ENCODE assay signal across 35 cellular contexts in the genomic region with DNA sequence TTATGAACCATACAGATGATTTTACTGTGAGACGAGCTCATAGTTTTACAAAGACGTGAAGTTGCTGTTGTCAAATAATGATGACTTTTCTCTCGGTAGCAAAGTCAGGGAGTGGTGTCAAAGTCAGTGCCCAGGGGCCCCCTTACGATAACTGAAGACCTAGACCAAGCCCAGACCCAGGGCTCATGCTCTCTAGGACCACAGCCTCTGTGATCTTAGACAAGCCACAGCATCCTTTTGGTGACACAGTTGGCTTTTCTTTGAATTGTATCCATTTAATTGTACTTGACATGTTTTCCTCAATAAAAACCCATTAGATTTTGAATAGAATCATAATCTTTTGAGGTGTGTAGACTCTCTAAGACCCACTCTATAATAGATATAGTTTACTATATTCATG. TPM values are rescaled to one million over a fixed set of nuclear protein-coding genes. Genes with fewer than 3 reads are reported as not detected.
"Had no signal": no experiment of that assay in that cellular context is flagged by ENCODE, and none has a peak within 500 bp of the region (broad histone marks: within the 10 kb centered on the region; RNA-seq: fewer than 3 reads in every experiment).

No MANE protein-coding gene starts in this region.

- H3K9me3 Mint-ChIP-seq: activated naive CD4-positive, alpha-beta T cell treated with anti-CD3 and anti-CD28 coated beads for 36 hours; activated naive CD4-positive, alpha-beta T cell treated with anti-CD3 and anti-CD28 coated beads, Interleukin-2, amount 10 ng/mL, durations not matched to agents 7 days and 5 days; activated naive CD4-positive, alpha-beta T cell treated with anti-CD3 and anti-CD28 coated beads, Interleukin-2, amount 50 U/mL, for 24 hours; activated naive CD8-positive, alpha-beta T cell treated with anti-CD3 and anti-CD28 coated beads for 36 hours; activated T-cell treated with anti-CD3 and anti-CD28 coated beads, Interleukin-2, amount 50 U/mL, for 24 hours; activated T-cell treated with anti-CD3 and anti-CD28 coated beads, Interleukin-2, amount 50 U/mL, for 4 hours; activated T-helper 1 cell treated with anti-CD3 and anti-CD28 coated beads, Interleukin-12 subunit alpha, Interleukin-12 subunit beta, Interleukin-2, Interleukin-4 antibody, amounts not matched to agents 30 ng/mL and 10 ng/mL and 1 ng/mL, durations not matched to agents 14 hours and 24 hours and 36 hours; activated T-helper 17 cell treated with anti-CD3 and anti-CD28 coated beads, Interleukin-2, amount 50 U/mL, for 72 hours; activated T-helper 2 cell treated with anti-CD3 and anti-CD28 coated beads, Interferon-gamma antibody, Interleukin-2, Interleukin-4, amounts not matched to agents 10 μg/mL and 5 μg/mL and 100 μg/mL, durations not matched to agents 14 hours and 24 hours and 36 hours; central memory CD8-positive, alpha-beta T cell had no signal

- H3K4me3 Mint-ChIP-seq: activated naive CD4-positive, alpha-beta T cell treated with anti-CD3 and anti-CD28 coated beads for 36 hours; activated naive CD4-positive, alpha-beta T cell treated with anti-CD3 and anti-CD28 coated beads, Interleukin-2, amount 10 ng/mL, durations not matched to agents 7 days and 5 days; activated naive CD4-positive, alpha-beta T cell treated with anti-CD3 and anti-CD28 coated beads, Interleukin-2, amount 50 U/mL, for 24 hours; activated naive CD8-positive, alpha-beta T cell; activated naive CD8-positive, alpha-beta T cell treated with anti-CD3 and anti-CD28 coated beads for 36 hours; activated T-cell treated with anti-CD3 and anti-CD28 coated beads, Interleukin-2, amount 50 U/mL, for 24 hours; activated T-cell treated with anti-CD3 and anti-CD28 coated beads, Interleukin-2, amount 50 U/mL, for 4 hours; activated T-cell treated with anti-CD3 and anti-CD28 coated beads, Interleukin-2, amount 50 U/mL, for 72 hours; activated T-helper 1 cell treated with anti-CD3 and anti-CD28 coated beads, Interleukin-12 subunit alpha, Interleukin-12 subunit beta, Interleukin-2, Interleukin-4 antibody, amounts not matched to agents 30 ng/mL and 10 ng/mL and 1 ng/mL, durations not matched to agents 14 hours and 24 hours and 36 hours; activated T-helper 17 cell treated with anti-CD3 and anti-CD28 coated beads, Interleukin-2, amount 50 U/mL, for 72 hours; brain; central memory CD8-positive, alpha-beta T cell had no signal

- H3K27me3 Mint-ChIP-seq: activated naive CD4-positive, alpha-beta T cell treated with anti-CD3 and anti-CD28 coated beads, Interleukin-2, amount 50 U/mL, for 24 hours; activated naive CD8-positive, alpha-beta T cell; activated naive CD8-positive, alpha-beta T cell treated with anti-CD3 and anti-CD28 coated beads for 36 hours; activated T-cell treated with anti-CD3 and anti-CD28 coated beads, Interleukin-2, amount 50 U/mL, for 24 hours; activated T-helper 17 cell treated with anti-CD3 and anti-CD28 coated beads, Interleukin-2, amount 50 U/mL, for 72 hours; central memory CD8-positive, alpha-beta T cell had no signal

- H3K36me3 Mint-ChIP-seq: activated naive CD4-positive, alpha-beta T cell treated with anti-CD3 and anti-CD28 coated beads, Interleukin-2, amount 10 ng/mL, durations not matched to agents 7 days and 5 days had no signal

- H3K4me1 Mint-ChIP-seq: activated naive CD4-positive, alpha-beta T cell treated with anti-CD3 and anti-CD28 coated beads, Interleukin-2, amount 10 ng/mL, durations not matched to agents 7 days and 5 days; activated naive CD4-positive, alpha-beta T cell treated with anti-CD3 and anti-CD28 coated beads, Interleukin-2, amount 50 U/mL, for 24 hours; activated naive CD8-positive, alpha-beta T cell treated with anti-CD3 and anti-CD28 coated beads for 36 hours; activated T-helper 17 cell treated with anti-CD3 and anti-CD28 coated beads, Interleukin-2, amount 50 U/mL, for 72 hours; brain; central memory CD8-positive, alpha-beta T cell had no signal

- ATAC-seq: activated naive CD4-positive, alpha-beta T cell treated with anti-CD3 and anti-CD28 coated beads, Interleukin-2, amount 50 U/mL, for 72 hours; activated T-cell treated with anti-CD3 and anti-CD28 coated beads, Interleukin-2, amount 50 U/mL, for 4 hours; activated T-cell treated with anti-CD3 and anti-CD28 coated beads, Interleukin-2, amount 50 U/mL, for 72 hours; activated T-helper 17 cell treated with anti-CD3 and anti-CD28 coated beads, Interleukin-2, amount 50 U/mL, for 72 hours; body of pancreas had no signal

- H3K27ac Mint-ChIP-seq: activated naive CD4-positive, alpha-beta T cell treated with anti-CD3 and anti-CD28 coated beads for 36 hours; activated naive CD4-positive, alpha-beta T cell treated with anti-CD3 and anti-CD28 coated beads, Interleukin-2, amount 10 ng/mL, durations not matched to agents 7 days and 5 days; activated naive CD4-positive, alpha-beta T cell treated with anti-CD3 and anti-CD28 coated beads, Interleukin-2, amount 50 U/mL, for 24 hours; activated naive CD4-positive, alpha-beta T cell treated with anti-CD3 and anti-CD28 coated beads, Interleukin-2, amount 50 U/mL, for 72 hours; activated naive CD8-positive, alpha-beta T cell; activated naive CD8-positive, alpha-beta T cell treated with anti-CD3 and anti-CD28 coated beads for 36 hours; activated T-cell treated with anti-CD3 and anti-CD28 coated beads, Interleukin-2, amount 50 U/mL, for 24 hours; activated T-cell treated with anti-CD3 and anti-CD28 coated beads, Interleukin-2, amount 50 U/mL, for 72 hours; activated T-helper 1 cell treated with anti-CD3 and anti-CD28 coated beads, Interleukin-12 subunit alpha, Interleukin-12 subunit beta, Interleukin-2, Interleukin-4 antibody, amounts not matched to agents 30 ng/mL and 10 ng/mL and 1 ng/mL, durations not matched to agents 14 hours and 24 hours and 36 hours; activated T-helper 17 cell treated with anti-CD3 and anti-CD28 coated beads, Interleukin-2, amount 50 U/mL, for 72 hours; activated T-helper 2 cell treated with anti-CD3 and anti-CD28 coated beads, Interferon-gamma antibody, Interleukin-2, Interleukin-4, amounts not matched to agents 10 μg/mL and 5 μg/mL and 100 μg/mL, durations not matched to agents 14 hours and 24 hours and 36 hours; brain had no signal

- DNase-seq: activated effector memory CD4-positive, alpha-beta T cell treated with anti-CD3 and anti-CD28 coated beads, Interleukin-2, amount 50 U/mL, for 16 hours; activated effector memory CD4-positive, alpha-beta T cell treated with Interleukin-2 at 50 U/mL for 16 hours; activated gamma-delta T cell; activated gamma-delta T cell treated with Interleukin-2 at 50 U/mL for 16 hours; activated naive CD4-positive, alpha-beta T cell; activated naive CD4-positive, alpha-beta T cell treated with anti-CD3 and anti-CD28 coated beads for 36 hours; activated naive CD4-positive, alpha-beta T cell treated with anti-CD3 and anti-CD28 coated beads, Interleukin-2, amount 10 ng/mL, durations not matched to agents 7 days and 5 days; activated naive CD4-positive, alpha-beta T cell treated with anti-CD3 and anti-CD28 coated beads, Interleukin-2, amount 50 U/mL, for 16 hours; activated naive CD4-positive, alpha-beta T cell treated with Interleukin-2 at 50 U/mL for 16 hours; activated naive CD8-positive, alpha-beta T cell treated with anti-CD3 and anti-CD28 coated beads for 36 hours; activated T-cell treated with anti-CD3 and anti-CD28 coated beads, Interleukin-2, amount 50 U/mL, for 1 hour; activated T-cell treated with anti-CD3 and anti-CD28 coated beads, Interleukin-2, amount 50 U/mL, for 24 hours; activated T-cell treated with anti-CD3 and anti-CD28 coated beads, Interleukin-2, amount 50 U/mL, for 4 hours; activated T-cell treated with anti-CD3 and anti-CD28 coated beads, Interleukin-2, amount 50 U/mL, for 48 hours; activated T-cell treated with anti-CD3 and anti-CD28 coated beads, Interleukin-2, amount 50 U/mL, for 72 hours; adrenal gland; amniotic stem cell; amygdala; anterior cingulate cortex; aorta; body of pancreas; brain microvascular endothelial cell; caudate nucleus; central memory CD4-positive, alpha-beta T cell; cerebellar nuclear complex had no signal

RNA-seq across cellular contexts. Expression of a gene that starts 48.8 kb away (rescaled TPM):
- total RNA-seq: ascending aorta, chondrocyte had no signal
